8 cellular contexts compared by ENCODE assay signal in the genomic region with DNA sequence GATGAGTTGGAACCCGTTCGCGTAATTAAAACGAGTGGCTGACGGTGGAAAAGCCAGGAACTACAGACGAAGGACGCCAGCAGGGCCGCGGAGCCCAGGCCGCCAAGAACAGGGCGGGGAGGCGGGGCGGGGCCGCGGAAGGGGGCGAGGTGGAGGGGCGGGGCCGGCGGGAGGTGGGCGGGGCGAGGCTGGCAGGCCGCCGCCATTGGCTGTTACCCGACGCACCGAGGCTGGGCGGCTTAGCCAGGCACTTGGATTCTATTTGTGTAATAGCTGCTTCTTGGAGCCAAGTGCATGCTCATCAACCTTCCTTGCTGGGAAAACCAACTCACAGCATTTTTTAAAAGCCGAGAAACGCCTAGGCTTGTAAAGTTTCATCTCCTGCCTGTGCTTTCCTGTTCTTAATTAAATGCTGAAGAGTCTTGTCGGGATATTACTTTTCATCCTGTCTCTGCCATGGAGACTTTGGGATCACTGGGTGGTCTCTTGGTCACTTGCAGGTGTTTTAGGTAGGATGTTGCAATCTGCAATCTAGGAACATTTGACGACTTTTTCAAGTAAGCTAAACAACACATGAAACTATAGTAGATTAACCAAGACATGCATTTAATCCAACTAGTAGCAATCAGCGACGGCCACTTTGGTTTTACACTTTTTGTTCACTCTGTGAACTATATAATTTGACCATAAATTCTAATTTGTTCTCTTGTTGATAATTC.
DNase-seq lines count a peak whose midpoint lies in the region; ATAC-seq and TF ChIP-seq lines count a peak whose summit lies in the region.

No MANE protein-coding gene starts in this region.

- H3K4me1 Mint-ChIP-seq in natural killer cell treated with Interleukin-12 subunit alpha and Interleukin-12 subunit beta and Interleukin-15 and Interleukin-18, amount 100 ng/mL, for 72 hours (ENCODE audit: low read depth in 2 of 2): peaks cover 23 to 43% of the 10 kb centered on the region in 2 donors

- peaks cover 27% of the 10 kb centered on the region for H4K20me1 ChIP-seq in DOHH2 (ENCODE audit: control insufficient read depth, insufficient read depth, low read depth, low read length)

- no peaks in the 10 kb centered on the region for H3K36me3 Mint-ChIP-seq in natural killer cell treated with Interleukin-12 subunit alpha and Interleukin-12 subunit beta and Interleukin-15 and Interleukin-18, amount 100 ng/mL, for 72 hours

- no peaks in the 10 kb centered on the region for H3K9me3 Mint-ChIP-seq in natural killer cell treated with Interleukin-12 subunit alpha and Interleukin-12 subunit beta and Interleukin-15 and Interleukin-18, amount 100 ng/mL, for 72 hours

- peak overlapping the region; percentile 77 for H3K4me3 Mint-ChIP-seq in natural killer cell treated with Interleukin-12 subunit alpha and Interleukin-12 subunit beta and Interleukin-15 and Interleukin-18, amount 100 ng/mL, for 72 hours

- no peaks in the 10 kb centered on the region for H3K9me2 ChIP-seq in DOHH2 (replicated peaks; ENCODE audit: control insufficient read depth, low read length)

- H3K4me1 ChIP-seq in DOHH2 (ENCODE audit: control insufficient read depth, low read length): peaks cover 42% of the 10 kb centered on the region

- DNase-seq in H4 (ENCODE audit: low spot score): peak; percentile 70
- DNase-seq in LoVo (ENCODE audit: low spot score): peak; percentile 90
- DNase-seq in SHP77 (lab: John Stamatoyannopoulos, UW): peak; percentile 58 to 83
- DNase-seq in activated effector memory CD4-positive, alpha-beta T cell treated with anti-CD3 and anti-CD28 coated beads, Interleukin-2, amount 50 U/mL, for 16 hours: peak; percentile 93
- peak; percentile 93 for DNase-seq in fibroblast of pulmonary artery (ENCODE audit: low read depth)
- DNase-seq in natural killer cell treated with Interleukin-12 subunit alpha and Interleukin-12 subunit beta and Interleukin-15 and Interleukin-18, amount 100 ng/mL, for 72 hours (ENCODE audit: low spot score): peak; percentile 84
- DNase-seq in stimulated activated naive CD8-positive, alpha-beta T cell treated with anti-CD3 and anti-CD28 coated beads, Interleukin-15, Interleukin-2, amounts not matched to agents 100 U/mL and 50 U/mL, for 24 hours: peak; percentile 88

- H3K27ac Mint-ChIP-seq in natural killer cell treated with Interleukin-12 subunit alpha and Interleukin-12 subunit beta and Interleukin-15 and Interleukin-18, amount 100 ng/mL, for 72 hours: peak overlapping the region; percentile 79 to 84

- peak overlapping the region; percentile 93 for H3K27ac ChIP-seq in DOHH2 (ENCODE audit: low read depth, low read length)

- peak; percentile 83 to 86 for ATAC-seq in natural killer cell treated with Interleukin-12 subunit alpha and Interleukin-12 subunit beta and Interleukin-15 and Interleukin-18, amount 100 ng/mL, for 72 hours
- peak; percentile 72 for ATAC-seq in stimulated activated naive CD8-positive, alpha-beta T cell treated with anti-CD3 and anti-CD28 coated beads, Interleukin-15, Interleukin-2, amounts not matched to agents 100 U/mL and 50 U/mL, for 24 hours

- no peaks in the 10 kb centered on the region for H3K27me3 ChIP-seq in DOHH2 (ENCODE audit: control insufficient read depth, low read length)

- H3K9me3 ChIP-seq in DOHH2 (ENCODE audit: control insufficient read depth, insufficient read depth, low read length): no peaks in the 10 kb centered on the region

- no peak for TF ChIP-seq CTCF in DOHH2 (IDR thresholded peaks at IDR 0.05; ENCODE audit: low read depth, low read length, poor library complexity, severe bottlenecking)
- TF ChIP-seq CTCF in fibroblast of pulmonary artery (IDR thresholded peaks at IDR 0.05; ENCODE audit: low read length, missing control alignments): no peak

- no peaks in the 10 kb centered on the region for H3K27me3 Mint-ChIP-seq in natural killer cell treated with Interleukin-12 subunit alpha and Interleukin-12 subunit beta and Interleukin-15 and Interleukin-18, amount 100 ng/mL, for 72 hours

- 0 out of 2 replicates have a peak, but pooled peaks cover 3% of the 10 kb centered on the region for H3K36me3 ChIP-seq in DOHH2 (ENCODE audit: control insufficient read depth, low read length)

- peak overlapping the region; percentile 87 for H3K4me3 ChIP-seq in DOHH2 (ENCODE audit: low read length)
- peak overlapping the region; percentile 72 for H3K4me3 ChIP-seq in fibroblast of pulmonary artery (replicated peaks; ENCODE audit: low read depth, low read length)

- H3K4me2 ChIP-seq in DOHH2 (ENCODE audit: low read length): peak overlapping the region; percentile 76

- H3K79me2 ChIP-seq in DOHH2 (ENCODE audit: control insufficient read depth, low read length): peaks cover 84% of the 10 kb centered on the region

- H3F3A ChIP-seq in DOHH2 (ENCODE audit: control insufficient read depth, insufficient read depth): peaks cover 23% of the 10 kb centered on the region

Comparison
In these comparisons a context has a peak if more than half of its experiments do, and no peak if none do; other contexts are left out.
1. Peak in every context shown above with its lines: DNase-seq, ATAC-seq, H3K4me3 ChIP-seq and H3K27ac ChIP-seq.